30 cellular contexts compared by ENCODE assay signal in genomic region chr1:3506943-3507342, GRCh38. TPM values are rescaled to one million over a fixed set of nuclear protein-coding genes. Genes with fewer than 3 reads are reported as not detected.
"Had no signal": no experiment of that assay in that cellular context is flagged by ENCODE, and none has a peak within 500 bp of the region (broad histone marks: within the 10 kb centered on the region; RNA-seq: fewer than 3 reads in every experiment).

No MANE protein-coding gene starts in this region.

- H3K4me1 ChIP-seq: parathyroid adenoma, testis, transverse colon, uterus had no signal

- H3K36me3 ChIP-seq: ovary, transverse colon, uterus had no signal

- DNase-seq: naive thymus-derived CD8-positive, alpha-beta T cell; nephron progenitor cell; nucleus accumbens; ovary; posterior cingulate gyrus; psoas muscle; spleen; stimulated activated CD4-positive, alpha-beta T cell treated with anti-CD3 and anti-CD28 coated beads, Interleukin-12 subunit alpha, Interleukin-12 subunit beta, amount 100 ng/mL, for 4 hours; stimulated activated CD4-positive, alpha-beta T cell treated with anti-CD3 and anti-CD28 coated beads, Interleukin-1b, Interleukin-23, amount 100 ng/mL, for 48 hours; stimulated activated CD4-positive, alpha-beta T cell treated with anti-CD3 and anti-CD28 coated beads, Interleukin-4, amount 100 ng/mL, for 1 hour; stimulated activated CD4-positive, alpha-beta T cell treated with anti-CD3 and anti-CD28 coated beads, Interleukin-4, amount 100 ng/mL, for 4 hours; stimulated activated CD8-positive, alpha-beta memory T cell treated with anti-CD3 and anti-CD28 coated beads, Interleukin-4, amount 100 ng/mL, for 48 hours; stimulated activated naive CD4-positive, alpha-beta T cell; stimulated activated naive CD8-positive, alpha-beta T cell treated with anti-CD3 and anti-CD28 coated beads, Interleukin-15, amount 100 ng/mL, for 72 hours; stimulated activated naive CD8-positive, alpha-beta T cell treated with anti-CD3 and anti-CD28 coated beads, Interleukin-15, Interleukin-2, amounts not matched to agents 100 U/mL and 50 U/mL, for 24 hours; substantia nigra; testis; tibial artery; transverse colon; upper lobe of right lung; uterus had no signal

- H3K4me3 ChIP-seq: ovary, psoas muscle, skin epidermis, smooth muscle cell, spleen, suprapubic skin, testis, tibial artery, transverse colon, upper lobe of right lung, uterus had no signal

- H3K9ac ChIP-seq: parathyroid adenoma had no signal

- H3K27ac ChIP-seq: neutrophil, ovary, parathyroid adenoma, psoas muscle, spleen, suprapubic skin, testis, transverse colon, upper lobe of right lung, uterus had no signal

- H3K4me2 ChIP-seq: smooth muscle cell had no signal

- H2AFZ ChIP-seq: parathyroid adenoma had no signal

- H3K79me2 ChIP-seq: parathyroid adenoma had no signal

- H3K9me3 ChIP-seq: neutrophil, ovary, psoas muscle, spleen, suprapubic skin, testis, tibial artery, transverse colon, upper lobe of right lung, uterus had no signal

- ATAC-seq: naive thymus-derived CD8-positive, alpha-beta T cell; natural killer cell treated with Interleukin-12 subunit alpha and Interleukin-12 subunit beta and Interleukin-15 and Interleukin-18, amount 100 ng/mL, for 72 hours; psoas muscle; right cardiac atrium; sciatic nerve; stimulated activated memory B cell treated with anti-CD40 and anti-IgM and Interleukin-4, amounts not matched to agents 10 μg/mL and 1 μg/mL and 100 μg/mL, for 72 hours; stimulated activated naive CD8-positive, alpha-beta T cell treated with anti-CD3 and anti-CD28 coated beads, Interleukin-15, amount 100 ng/mL, for 72 hours; stimulated activated naive CD8-positive, alpha-beta T cell treated with anti-CD3 and anti-CD28 coated beads, Interleukin-15, Interleukin-2, amounts not matched to agents 100 U/mL and 50 U/mL, for 24 hours; upper lobe of right lung had no signal

- H3K27me3 ChIP-seq: neutrophil, ovary, spleen, suprapubic skin, testis, tibial artery, transverse colon, upper lobe of right lung, uterus had no signal

RNA-seq across cellular contexts. Expression of gene ARHGEF16, which starts 52.5 kb away (rescaled TPM):
- total RNA-seq: naive thymus-derived CD8-positive, alpha-beta T cell; natural killer cell treated with Interleukin-12 subunit alpha and Interleukin-12 subunit beta and Interleukin-15 and Interleukin-18, amount 100 ng/mL, for 72 hours had no signal
- polyA plus RNA-seq: naive thymus-derived CD8-positive, alpha-beta T cell had no signal
